In the genomic region with DNA sequence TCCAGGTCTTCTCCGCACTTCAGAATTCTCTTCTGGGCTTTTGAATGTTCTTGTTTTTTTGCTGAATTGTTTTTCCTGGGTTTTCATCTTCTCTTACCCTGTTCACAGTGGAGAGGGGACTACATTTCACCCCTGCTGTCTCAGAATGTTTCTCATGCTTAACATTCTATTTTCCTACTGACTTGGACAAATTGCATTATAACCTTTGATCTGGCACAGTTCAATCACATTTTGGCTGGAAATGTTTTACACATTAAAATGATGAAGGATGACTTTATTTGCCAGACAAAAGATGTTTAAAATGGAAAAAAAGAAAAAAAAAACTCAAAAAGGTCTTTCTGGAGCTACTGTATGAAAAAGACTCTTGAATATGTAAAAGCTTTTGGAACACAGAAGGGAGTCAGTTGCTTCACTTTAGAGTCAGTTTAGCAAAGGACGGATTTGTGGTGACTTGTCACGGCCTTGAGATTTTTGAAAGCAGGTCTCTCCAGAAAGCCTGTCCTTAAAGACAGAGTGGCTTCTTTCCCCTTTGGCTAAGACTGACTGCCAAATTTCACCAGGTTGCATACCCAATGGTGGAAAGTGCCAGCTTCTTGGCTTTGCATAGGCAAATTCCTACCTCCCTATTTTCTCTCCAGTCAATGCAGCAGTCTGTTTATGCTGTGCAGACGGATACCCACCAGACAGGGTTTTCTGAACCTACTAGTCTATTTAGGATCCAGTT, we compare ENCODE assay signal across 8 cellular contexts.
DNase-seq lines count a peak whose midpoint lies in the region; TF ChIP-seq lines count a peak whose summit lies in the region.

No MANE protein-coding gene starts in this region.

- H2AK5ac ChIP-seq in mesenchymal stem cell (ENCODE audit: low read length, severe bottlenecking): peak overlapping the region; percentile 86

- H3K23ac ChIP-seq in mesenchymal stem cell (ENCODE audit: low read length in 2 of 2): no peak overlapping the region

- TF ChIP-seq CTCF in astrocyte of the cerebellum (IDR thresholded peaks at IDR 0.05; ENCODE audit: low read depth, low read length, missing control alignments): no peak
- TF ChIP-seq CTCF in transverse colon (IDR thresholded peaks at IDR 0.05): no peak

- H3K4me1 Mint-ChIP-seq in activated naive CD4-positive, alpha-beta T cell treated with anti-CD3 and anti-CD28 coated beads for 36 hours (ENCODE audit: low read depth): peaks cover 70% of the 10 kb centered on the region

- peak overlapping the region in 1 of 2 experiments; percentile 41 for H3K14ac ChIP-seq in mesenchymal stem cell (ENCODE audit: low read length in 2 of 2)

- peak overlapping the region in 1 of 2 experiments; percentile 69 for H3K18ac ChIP-seq in mesenchymal stem cell (ENCODE audit: low read depth in 1 of 2, low read length in 2 of 2)

- H2BK15ac ChIP-seq in mesenchymal stem cell (ENCODE audit: low read depth, poor library complexity, severe bottlenecking): no peak overlapping the region

- TF ChIP-seq POLR2A in transverse colon (IDR thresholded peaks at IDR 0.05): no peak

- in situ Hi-C loops in astrocyte of the cerebellum (cut with HindIII; ENCODE audit: low sequenced_read_pairs): no loop called here
- in situ Hi-C loops in transverse colon (cut with MboI; ENCODE audit: low pct_ligation_motif_present in 1 of 4, low pct_unique_long_range_greater_than_20kb in 1 of 4, low sequenced_read_pairs in 3 of 4): loop anchor here in 1 of 4 donors (10.0 kb wide), 1 partner anchor 403 kb away; the partner anchor contains the start of gene TBL1XR1

- DNase-seq in activated naive CD4-positive, alpha-beta T cell treated with anti-CD3 and anti-CD28 coated beads for 36 hours: no peak
- DNase-seq in activated naive CD4-positive, alpha-beta T cell treated with Interleukin-2 at 50 U/mL for 16 hours: no peak
- DNase-seq in astrocyte of the cerebellum (ENCODE audit: low read depth): peak; percentile 39
- DNase-seq in mesenchymal stem cell: no peak
- DNase-seq in transverse colon: no peak
- no peak for DNase-seq in stimulated activated naive CD4-positive, alpha-beta T cell treated with Interleukin-2 at 50 U/mL for 16 hours (lab: John Stamatoyannopoulos, UW)
- DNase-seq in NOMO-1 (lab: John Stamatoyannopoulos, UW; ENCODE audit: unreplicated experiment in 2 of 2): no peak
- no peak for DNase-seq in NCI-H2171 (lab: John Stamatoyannopoulos, UW)

- H3K9me3 Mint-ChIP-seq in activated naive CD4-positive, alpha-beta T cell treated with anti-CD3 and anti-CD28 coated beads for 36 hours: no peaks in the 10 kb centered on the region

- peak overlapping the region; percentile 62 for H3K9ac ChIP-seq in mesenchymal stem cell (ENCODE audit: low read length)

- H3K9me3 ChIP-seq in mesenchymal stem cell (ENCODE audit: control insufficient read depth, low read length) (no peaks in the 10 kb centered on the region), transverse colon (no peaks in the 10 kb centered on the region)

- peak overlapping the region; percentile 6 for H3K27ac ChIP-seq in mesenchymal stem cell (ENCODE audit: low read length, poor library complexity, severe bottlenecking)
- peak overlapping the region; percentile 68 to 78 (median 75) for H3K27ac ChIP-seq in transverse colon

- H3K27ac Mint-ChIP-seq in activated naive CD4-positive, alpha-beta T cell treated with anti-CD3 and anti-CD28 coated beads for 36 hours: peak overlapping the region; percentile 91

- H3K4me3 Mint-ChIP-seq in activated naive CD4-positive, alpha-beta T cell treated with anti-CD3 and anti-CD28 coated beads for 36 hours: peak overlapping the region; percentile 54

- CTCF ChIA-PET in activated naive CD4-positive, alpha-beta T cell treated with anti-CD3 and anti-CD28 coated beads for 36 hours (lab: Charles Lee): interaction anchor here (0.7 to 0.9 kb wide), 2 partner anchors 181 to 274 kb away, joined by 3 to 7 read pairs; no protein-coding TSS in a partner anchor

- WGBS in mesenchymal stem cell: 87% methylated on average over 3 of the region's 4 CpGs
- WGBS in transverse colon (ENCODE audit: low coverage in 1 of 2), 2 donors: 65 to 72% methylated on average over 4 of the region's 4 CpGs

- H3K36me3 Mint-ChIP-seq in activated naive CD4-positive, alpha-beta T cell treated with anti-CD3 and anti-CD28 coated beads for 36 hours (ENCODE audit: low read depth): no peaks in the 10 kb centered on the region

- H3K27me3 ChIP-seq in mesenchymal stem cell (ENCODE audit: control insufficient read depth in 1 of 2, insufficient read depth in 1 of 2, low read length in 2 of 2) (no peaks in the 10 kb centered on the region), transverse colon (no peaks in the 10 kb centered on the region)

- H2BK120ac ChIP-seq in mesenchymal stem cell (ENCODE audit: low read depth, low read length): peak overlapping the region; percentile 21

- H3K4me1 ChIP-seq in mesenchymal stem cell (ENCODE audit: control insufficient read depth, insufficient read depth, low read depth, low read length) (peaks cover 7% of the 10 kb centered on the region), transverse colon (peaks cover 20 to 55% (median 28%) of the 10 kb centered on the region in 4 donors)

- H2BK12ac ChIP-seq in mesenchymal stem cell (ENCODE audit: low read length in 2 of 2): peak overlapping the region in 1 of 2 experiments; percentile 49

- H3K27me3 Mint-ChIP-seq in activated naive CD4-positive, alpha-beta T cell treated with anti-CD3 and anti-CD28 coated beads for 36 hours (ENCODE audit: low read depth): no peaks in the 10 kb centered on the region

- no peak overlapping the region for H2AFZ ChIP-seq in mesenchymal stem cell (ENCODE audit: low read depth, low read length)

- H3K79me1 ChIP-seq in mesenchymal stem cell (replicated peaks; ENCODE audit: low read length, poor library complexity, severe bottlenecking): no peaks in the 10 kb centered on the region

- H3K4ac ChIP-seq in mesenchymal stem cell (ENCODE audit: low read depth in 1 of 2, low read length in 2 of 2): no peak overlapping the region

- H4K8ac ChIP-seq in mesenchymal stem cell (ENCODE audit: low read length): no peak overlapping the region

- H2BK5ac ChIP-seq in mesenchymal stem cell (ENCODE audit: low read depth, low read length, poor library complexity, severe bottlenecking): no peak overlapping the region

- H3K36me3 ChIP-seq in mesenchymal stem cell (ENCODE audit: control insufficient read depth in 1 of 2, insufficient read depth in 2 of 2, low read depth in 1 of 2, low read length in 2 of 2): no peaks in the 10 kb centered on the region
- H3K36me3 ChIP-seq in transverse colon: no peaks in the 10 kb centered on the region

- H3K4me2 ChIP-seq in mesenchymal stem cell (ENCODE audit: low read length, poor library complexity, severe bottlenecking): no peak overlapping the region

- TF ChIP-seq EP300 in transverse colon (IDR thresholded peaks at IDR 0.05; ENCODE audit: low read depth): no peak

- H3K4me3 ChIP-seq in astrocyte of the cerebellum (ENCODE audit: low read depth, low read length): no peak overlapping the region
- no peak overlapping the region for H3K4me3 ChIP-seq in mesenchymal stem cell (ENCODE audit: insufficient read depth in 1 of 2, low read depth in 1 of 2, low read length in 2 of 2)
- H3K4me3 ChIP-seq in transverse colon: no peak overlapping the region

- intact Hi-C loops in activated naive CD4-positive, alpha-beta T cell treated with anti-CD3 and anti-CD28 coated beads for 36 hours (cut with micrococcal nuclease): loop anchor here (2.0 to 10.0 kb wide), 4 partner anchors 49 to 543 kb away; partner anchors contain the start of gene TBL1XR1
- intact Hi-C loops in transverse colon (cut with DNase I; ENCODE audit: low total_unique reads): loop anchor here (10.0 kb wide), 1 partner anchor 133 kb away; no protein-coding TSS in a partner anchor

- H4K91ac ChIP-seq in mesenchymal stem cell (ENCODE audit: low read length): no peak overlapping the region
